In the genomic region with DNA sequence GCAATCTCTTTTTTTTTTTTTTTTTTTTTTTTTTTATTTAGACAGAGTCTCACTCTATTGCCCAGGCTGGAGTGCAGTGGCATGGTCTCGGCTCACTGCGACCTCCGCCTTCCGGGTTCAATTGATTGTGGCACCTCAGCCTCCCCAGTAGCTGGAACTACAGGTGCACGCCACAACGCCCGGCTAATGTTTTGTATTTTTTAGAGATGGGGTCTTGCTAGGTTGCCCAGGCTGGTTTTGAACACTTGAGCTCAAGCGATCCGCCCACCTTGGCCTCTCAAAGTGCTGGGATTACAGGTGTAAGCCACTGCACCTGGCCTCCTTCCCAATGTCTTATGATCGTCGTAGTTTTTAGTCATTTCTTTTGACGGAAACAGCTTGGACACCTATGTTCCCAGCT, we compare ENCODE assay signal across 2 cellular contexts.
TF ChIP-seq lines count a peak whose summit lies in the region.

No MANE protein-coding gene starts in this region.

TF ChIP-seq in HEK293, 187 proteins besides CTCF, POLR2A, EP300 and RAD21:
- TF ChIP-seq ZNF785 (tag by site-specific recombination; IDR thresholded peaks at IDR 0.05): no peak
- TF ChIP-seq, protein P1, sequence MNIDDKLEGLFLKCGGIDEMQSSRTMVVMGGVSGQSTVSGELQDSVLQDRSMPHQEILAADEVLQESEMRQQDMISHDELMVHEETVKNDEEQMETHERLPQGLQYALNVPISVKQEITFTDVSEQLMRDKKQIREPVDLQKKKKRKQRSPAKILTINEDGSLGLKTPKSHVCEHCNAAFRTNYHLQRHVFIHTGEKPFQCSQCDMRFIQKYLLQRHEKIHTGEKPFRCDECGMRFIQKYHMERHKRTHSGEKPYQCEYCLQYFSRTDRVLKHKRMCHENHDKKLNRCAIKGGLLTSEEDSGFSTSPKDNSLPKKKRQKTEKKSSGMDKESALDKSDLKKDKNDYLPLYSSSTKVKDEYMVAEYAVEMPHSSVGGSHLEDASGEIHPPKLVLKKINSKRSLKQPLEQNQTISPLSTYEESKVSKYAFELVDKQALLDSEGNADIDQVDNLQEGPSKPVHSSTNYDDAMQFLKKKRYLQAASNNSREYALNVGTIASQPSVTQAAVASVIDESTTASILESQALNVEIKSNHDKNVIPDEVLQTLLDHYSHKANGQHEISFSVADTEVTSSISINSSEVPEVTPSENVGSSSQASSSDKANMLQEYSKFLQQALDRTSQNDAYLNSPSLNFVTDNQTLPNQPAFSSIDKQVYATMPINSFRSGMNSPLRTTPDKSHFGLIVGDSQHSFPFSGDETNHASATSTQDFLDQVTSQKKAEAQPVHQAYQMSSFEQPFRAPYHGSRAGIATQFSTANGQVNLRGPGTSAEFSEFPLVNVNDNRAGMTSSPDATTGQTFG (tag by site-specific recombination; IDR thresholded peaks at IDR 0.05; ENCODE audit: borderline replicate concordance): no peak
- TF ChIP-seq, protein P2, sequence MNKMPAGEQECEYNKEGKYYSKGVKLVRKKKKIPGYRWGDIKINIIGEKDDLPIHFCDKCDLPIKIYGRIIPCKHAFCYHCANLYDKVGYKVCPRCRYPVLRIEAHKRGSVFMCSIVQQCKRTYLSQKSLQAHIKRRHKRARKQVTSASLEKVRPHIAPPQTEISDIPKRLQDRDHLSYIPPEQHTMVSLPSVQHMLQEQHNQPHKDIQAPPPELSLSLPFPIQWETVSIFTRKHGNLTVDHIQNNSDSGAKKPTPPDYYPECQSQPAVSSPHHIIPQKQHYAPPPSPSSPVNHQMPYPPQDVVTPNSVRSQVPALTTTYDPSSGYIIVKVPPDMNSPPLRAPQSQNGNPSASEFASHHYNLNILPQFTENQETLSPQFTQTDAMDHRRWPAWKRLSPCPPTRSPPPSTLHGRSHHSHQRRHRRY (tag by site-specific recombination; IDR thresholded peaks at IDR 0.05): no peak
- TF ChIP-seq ZNF274 (IDR thresholded peaks at IDR 0.05; ENCODE audit: low read length): no peak
- TF ChIP-seq ZNF274 (tag by site-specific recombination; IDR thresholded peaks at IDR 0.05; ENCODE audit: borderline replicate concordance): no peak
- TF ChIP-seq ZNF544 (tag by site-specific recombination; IDR thresholded peaks at IDR 0.05): no peak
- TF ChIP-seq ZNF121 (tag by site-specific recombination; IDR thresholded peaks at IDR 0.05): peak; percentile 81
- TF ChIP-seq ZFP41 (tag by site-specific recombination; IDR thresholded peaks at IDR 0.05; ENCODE audit: borderline replicate concordance): no peak

TF ChIP-seq in K562, 482 proteins besides CTCF, POLR2A, EP300 and RAD21:
- TF ChIP-seq EHMT2 (IDR thresholded peaks at IDR 0.05) (no peak), ZNF778 (CRISPR knock-in tag; IDR thresholded peaks at IDR 0.05) (no peak), ZNF77 (CRISPR knock-in tag; IDR thresholded peaks at IDR 0.05) (no peak), ZNF121 (CRISPR knock-in tag; conservative IDR thresholded peaks at IDR 0.05) (peak; percentile 77), TFAM (CRISPR knock-in tag; conservative IDR thresholded peaks at IDR 0.05) (no peak), ZNF445 (CRISPR knock-in tag; IDR thresholded peaks at IDR 0.05; ENCODE audit: low read depth) (no peak)
- TF ChIP-seq, protein P3, sequence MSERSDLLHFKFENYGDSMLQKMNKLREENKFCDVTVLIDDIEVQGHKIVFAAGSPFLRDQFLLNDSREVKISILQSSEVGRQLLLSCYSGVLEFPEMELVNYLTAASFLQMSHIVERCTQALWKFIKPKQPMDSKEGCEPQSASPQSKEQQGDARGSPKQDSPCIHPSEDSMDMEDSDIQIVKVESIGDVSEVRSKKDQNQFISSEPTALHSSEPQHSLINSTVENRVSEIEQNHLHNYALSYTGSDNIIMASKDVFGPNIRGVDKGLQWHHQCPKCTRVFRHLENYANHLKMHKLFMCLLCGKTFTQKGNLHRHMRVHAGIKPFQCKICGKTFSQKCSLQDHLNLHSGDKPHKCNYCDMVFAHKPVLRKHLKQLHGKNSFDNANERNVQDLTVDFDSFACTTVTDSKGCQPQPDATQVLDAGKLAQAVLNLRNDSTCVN (CRISPR knock-in tag; IDR thresholded peaks at IDR 0.05): no peak
